Comparison of ENCODE assay signal across 10 cellular contexts in the genomic region with DNA sequence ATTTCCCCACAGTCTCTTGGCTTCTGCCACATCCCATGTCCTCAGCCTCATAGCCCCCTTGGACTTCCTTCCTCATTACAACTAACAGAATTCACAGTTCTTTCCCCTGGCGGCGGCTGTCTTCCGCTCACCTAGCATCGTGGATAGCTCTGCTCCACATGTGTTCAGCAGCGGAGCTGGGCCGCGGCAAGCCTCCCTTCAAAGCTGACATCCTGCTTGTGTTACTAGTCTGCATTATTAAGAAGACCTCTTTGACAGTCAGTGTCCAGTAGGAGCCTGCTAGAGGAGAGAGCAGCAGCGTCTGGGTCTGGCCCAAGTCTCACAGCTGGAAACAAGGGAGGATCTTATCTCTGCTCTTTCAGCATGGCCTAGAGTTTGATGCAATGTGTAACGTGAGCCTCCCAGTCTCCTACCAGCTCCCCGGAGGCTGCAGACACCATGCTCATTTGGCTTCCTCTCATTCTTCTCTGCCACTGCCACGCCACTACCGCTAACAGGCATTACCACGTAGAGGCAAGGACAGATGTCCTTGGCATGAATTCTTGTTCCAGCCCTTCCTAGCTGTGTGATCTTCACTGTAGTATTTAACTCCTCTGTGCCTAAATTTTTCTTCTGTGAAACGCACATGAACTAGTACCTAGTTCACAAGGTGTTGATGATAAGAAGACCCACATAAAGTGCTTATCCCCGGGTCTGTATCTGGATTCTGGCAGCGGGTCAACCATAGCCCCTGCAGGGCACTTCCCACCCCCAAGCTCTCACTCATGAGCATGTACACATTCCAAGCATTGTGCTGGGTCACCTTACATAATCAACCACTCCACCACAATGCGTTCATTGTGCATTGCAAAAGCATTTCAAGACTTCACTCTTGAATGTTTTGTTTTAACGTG.
DNase-seq lines count a peak whose midpoint lies in the region; ATAC-seq and TF ChIP-seq lines count a peak whose summit lies in the region.
"Had no signal": no experiment of that assay in that cellular context is flagged by ENCODE, and none has a peak within 500 bp of the region (broad histone marks: within the 10 kb centered on the region; RNA-seq: fewer than 3 reads in every experiment).

No MANE protein-coding gene starts in this region.

- no peak overlapping the region for H3K27ac ChIP-seq in esophagus squamous epithelium
- H3K27ac ChIP-seq: C4-2B, SK-N-MC had no signal

- H3K4me3 ChIP-seq in esophagus squamous epithelium: no peak overlapping the region
- H3K4me3 ChIP-seq: SK-N-MC had no signal

- no peak for TF ChIP-seq POLR2A in esophagus squamous epithelium (IDR thresholded peaks at IDR 0.05)

- no peaks in the 10 kb centered on the region for H3K4me1 ChIP-seq in esophagus squamous epithelium

- TF ChIP-seq CTCF in HFFc6 (IDR thresholded peaks at IDR 0.05) (no peak), GM10266 (IDR thresholded peaks at IDR 0.05; ENCODE audit: control insufficient read depth, insufficient read depth, low read depth, missing control alignments) (no peak), esophagus squamous epithelium (IDR thresholded peaks at IDR 0.05) (no peak)

- no peaks in the 10 kb centered on the region for H3K36me3 ChIP-seq in esophagus squamous epithelium

- CTCF ChIA-PET in activated CD4-positive, alpha-beta memory T cell treated with anti-CD3 and anti-CD28 coated beads for 36 hours (lab: Charles Lee): interaction anchor here (0.9 to 3.2 kb wide), 6 partner anchors 8 to 117 kb away, joined by 3 to 13 read pairs (median 7); no protein-coding TSS in a partner anchor

- H3K4me1 Mint-ChIP-seq in activated T-cell treated with anti-CD3 and anti-CD28 coated beads, Interleukin-2, amount 50 U/mL, for 24 hours (ENCODE audit: low read depth): peaks cover 82% of the 10 kb centered on the region
- H3K4me1 Mint-ChIP-seq in activated CD4-positive, alpha-beta memory T cell treated with anti-CD3 and anti-CD28 coated beads for 36 hours (ENCODE audit: low read depth): peaks cover 81% of the 10 kb centered on the region
- H3K4me1 Mint-ChIP-seq in stimulated activated effector memory CD8-positive, alpha-beta T cell treated with anti-CD3 and anti-CD28 coated beads, Interleukin-12 subunit alpha, Interleukin-12 subunit beta, amount 100 ng/mL, for 72 hours: peaks cover 69% of the 10 kb centered on the region
- H3K4me1 Mint-ChIP-seq in HFFc6 (ENCODE audit: low read depth): peaks cover 6% of the 10 kb centered on the region; the same call in 1 of the 2 replicates

- no peak overlapping the region for H3K4me3 Mint-ChIP-seq in activated T-cell treated with anti-CD3 and anti-CD28 coated beads, Interleukin-2, amount 50 U/mL, for 24 hours
- peak overlapping the region; percentile 64 for H3K4me3 Mint-ChIP-seq in activated CD4-positive, alpha-beta memory T cell treated with anti-CD3 and anti-CD28 coated beads for 36 hours
- peak overlapping the region; percentile 60 for H3K4me3 Mint-ChIP-seq in stimulated activated effector memory CD8-positive, alpha-beta T cell treated with anti-CD3 and anti-CD28 coated beads, Interleukin-12 subunit alpha, Interleukin-12 subunit beta, amount 100 ng/mL, for 72 hours
- no peak overlapping the region for H3K4me3 Mint-ChIP-seq in HFFc6

- DNase-seq in activated T-cell treated with anti-CD3 and anti-CD28 coated beads, Interleukin-2, amount 50 U/mL, for 24 hours: no peak
- DNase-seq in activated T-cell treated with anti-CD3 and anti-CD28 coated beads, Interleukin-2, amount 50 U/mL, for 1 hour: no peak
- no peak for DNase-seq in activated CD4-positive, alpha-beta memory T cell treated with anti-CD3 and anti-CD28 coated beads for 36 hours
- DNase-seq in left ventricle myocardium superior (peak; percentile 50), HFFc6 (no peak), GM10266 (ENCODE audit: extremely low spot score) (no peak), esophagus squamous epithelium (lab: John Stamatoyannopoulos, UW) (no peak)
- no peak for DNase-seq in stimulated activated effector memory CD8-positive, alpha-beta T cell treated with anti-CD3 and anti-CD28 coated beads, Interleukin-12 subunit alpha, Interleukin-12 subunit beta, amount 100 ng/mL, for 72 hours (ENCODE audit: low spot score in 2 of 2)

- peak overlapping the region; percentile 73 for H3K27ac Mint-ChIP-seq in activated T-cell treated with anti-CD3 and anti-CD28 coated beads, Interleukin-2, amount 50 U/mL, for 24 hours
- peak overlapping the region; percentile 93 for H3K27ac Mint-ChIP-seq in activated CD4-positive, alpha-beta memory T cell treated with anti-CD3 and anti-CD28 coated beads for 36 hours
- H3K27ac Mint-ChIP-seq in stimulated activated effector memory CD8-positive, alpha-beta T cell treated with anti-CD3 and anti-CD28 coated beads, Interleukin-12 subunit alpha, Interleukin-12 subunit beta, amount 100 ng/mL, for 72 hours: peak overlapping the region; percentile 89
- H3K27ac Mint-ChIP-seq in HFFc6: no peak overlapping the region

- intact Hi-C loops in activated CD4-positive, alpha-beta memory T cell treated with anti-CD3 and anti-CD28 coated beads for 36 hours (cut with micrococcal nuclease): loop anchor here (10.0 kb wide), 1 partner anchor 579 kb away; a partner anchor contains a TSS
- intact Hi-C loops in left ventricle myocardium superior (cut with micrococcal nuclease) (no loop called here), esophagus squamous epithelium (cut with DNase I) (no loop called here)

- POLR2A ChIA-PET in activated CD4-positive, alpha-beta memory T cell treated with anti-CD3 and anti-CD28 coated beads for 36 hours (lab: Charles Lee): interaction anchor here (1.1 to 8.7 kb wide), 5 partner anchors 22 to 75 kb away, joined by 3 to 98 read pairs (median 56); no protein-coding TSS in a partner anchor

- H3K9me3 ChIP-seq in esophagus squamous epithelium: no peaks in the 10 kb centered on the region

- ATAC-seq in left ventricle myocardium superior: peak; percentile 84
- ATAC-seq in stimulated activated effector memory CD8-positive, alpha-beta T cell treated with anti-CD3 and anti-CD28 coated beads, Interleukin-12 subunit alpha, Interleukin-12 subunit beta, amount 100 ng/mL, for 72 hours: no peak

- no peaks in the 10 kb centered on the region for H3K36me3 Mint-ChIP-seq in activated T-cell treated with anti-CD3 and anti-CD28 coated beads, Interleukin-2, amount 50 U/mL, for 24 hours (ENCODE audit: low read depth)
- peaks cover 20% of the 10 kb centered on the region for H3K36me3 Mint-ChIP-seq in activated CD4-positive, alpha-beta memory T cell treated with anti-CD3 and anti-CD28 coated beads for 36 hours
- peaks cover 6% of the 10 kb centered on the region for H3K36me3 Mint-ChIP-seq in stimulated activated effector memory CD8-positive, alpha-beta T cell treated with anti-CD3 and anti-CD28 coated beads, Interleukin-12 subunit alpha, Interleukin-12 subunit beta, amount 100 ng/mL, for 72 hours
- H3K36me3 Mint-ChIP-seq in HFFc6 (ENCODE audit: low read depth): no peaks in the 10 kb centered on the region

- H3K27me3 Mint-ChIP-seq in activated T-cell treated with anti-CD3 and anti-CD28 coated beads, Interleukin-2, amount 50 U/mL, for 24 hours: no peaks in the 10 kb centered on the region
- H3K27me3 Mint-ChIP-seq in activated CD4-positive, alpha-beta memory T cell treated with anti-CD3 and anti-CD28 coated beads for 36 hours: no peaks in the 10 kb centered on the region
- peaks cover 18% of the 10 kb centered on the region; the same call in 1 of the 2 replicates for H3K27me3 Mint-ChIP-seq in HFFc6 (ENCODE audit: insufficient read depth)

- peaks cover 2% of the 10 kb centered on the region for H3K9me3 Mint-ChIP-seq in activated T-cell treated with anti-CD3 and anti-CD28 coated beads, Interleukin-2, amount 50 U/mL, for 24 hours
- no peaks in the 10 kb centered on the region for H3K9me3 Mint-ChIP-seq in activated CD4-positive, alpha-beta memory T cell treated with anti-CD3 and anti-CD28 coated beads for 36 hours
- no peaks in the 10 kb centered on the region for H3K9me3 Mint-ChIP-seq in stimulated activated effector memory CD8-positive, alpha-beta T cell treated with anti-CD3 and anti-CD28 coated beads, Interleukin-12 subunit alpha, Interleukin-12 subunit beta, amount 100 ng/mL, for 72 hours
- H3K9me3 Mint-ChIP-seq in HFFc6: no peaks in the 10 kb centered on the region

- peaks cover 0 to 17% (median 0%) of the 10 kb centered on the region in 4 donors for H3K27me3 ChIP-seq in esophagus squamous epithelium

- 53 to 59% methylated on average over 14 of the region's 18 CpGs for WGBS in esophagus squamous epithelium, 2 donors

Comparison
In these comparisons a context has a peak if more than half of its experiments do, and no peak if none do; other contexts are left out.
1. H3K4me3 Mint-ChIP-seq: peak in activated CD4-positive, alpha-beta memory T cell treated with anti-CD3 and anti-CD28 coated beads for 36 hours (single experiment) and stimulated activated effector memory CD8-positive, alpha-beta T cell treated with anti-CD3 and anti-CD28 coated beads, Interleukin-12 subunit alpha, Interleukin-12 subunit beta, amount 100 ng/mL, for 72 hours (single experiment); none in activated T-cell treated with anti-CD3 and anti-CD28 coated beads, Interleukin-2, amount 50 U/mL, for 24 hours (single experiment) and HFFc6 (single experiment).